8 cellular contexts compared by ENCODE assay signal in the genomic region with DNA sequence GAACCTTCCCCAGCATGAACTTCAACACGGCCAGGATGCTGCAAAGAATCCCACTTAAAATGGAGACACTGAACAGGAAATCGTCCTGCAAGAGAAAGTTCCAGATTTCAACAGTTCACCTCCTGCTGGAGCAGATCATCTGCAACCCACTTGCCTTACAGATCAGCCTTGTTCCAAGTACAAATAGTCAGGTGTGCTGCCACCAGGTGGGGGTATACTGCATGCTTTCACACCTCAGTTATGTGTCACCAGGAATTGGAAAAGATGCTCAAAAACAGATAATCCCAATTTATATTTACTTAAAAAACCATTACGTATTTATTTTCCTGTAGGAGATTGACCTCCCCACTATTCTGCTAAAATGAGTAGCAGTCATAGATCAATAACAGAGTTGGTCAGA.
DNase-seq lines count a peak whose midpoint lies in the region; ATAC-seq and TF ChIP-seq lines count a peak whose summit lies in the region.

No MANE protein-coding gene starts in this region.

- no peak for TF ChIP-seq CTCF in cardiac muscle cell (IDR thresholded peaks at IDR 0.05; ENCODE audit: low read depth, low read length)
- TF ChIP-seq CTCF in esophagus muscularis mucosa (IDR thresholded peaks at IDR 0.05): no peak

- peak; percentile 3 to 59 for DNase-seq in cardiac muscle cell (ENCODE audit: low read depth in 1 of 2, low spot score in 1 of 2)
- no peak for DNase-seq in right cardiac atrium
- DNase-seq in NCI-H2029 treated with DMSO at 0.1 percent for 48 hours (lab: John Stamatoyannopoulos, UW): peak; percentile 38
- peak; percentile 37 for DNase-seq in activated CD4-positive, alpha-beta T cell treated with anti-CD3 and anti-CD28 coated beads, Interleukin-2, amount 50 U/mL, for 1 hour
- peak; percentile 56 for DNase-seq in iPS-NIHi7 (ENCODE audit: extremely low spot score)
- no peak for DNase-seq in CD1c-positive myeloid dendritic cell (ENCODE audit: extremely low spot score)
- DNase-seq in esophagus muscularis mucosa (ENCODE audit: extremely low spot score): no peak

- H3K4me1 ChIP-seq in cardiac muscle cell (ENCODE audit: low read depth) (peaks cover 30% of the 10 kb centered on the region), right cardiac atrium (ENCODE audit: control insufficient read depth, insufficient read depth, low read length) (no peaks in the 10 kb centered on the region), esophagus muscularis mucosa (no peaks in the 10 kb centered on the region)

- no peak for TF ChIP-seq EP300 in esophagus muscularis mucosa (IDR thresholded peaks at IDR 0.05)

- H3K36me3 ChIP-seq in cardiac muscle cell: no peaks in the 10 kb centered on the region
- no peaks in the 10 kb centered on the region for H3K36me3 ChIP-seq in esophagus muscularis mucosa

- H3K4me3 ChIP-seq in cardiac muscle cell (no peak overlapping the region), right cardiac atrium (ENCODE audit: low read length) (no peak overlapping the region), esophagus muscularis mucosa (no peak overlapping the region)

- H3K9me3 ChIP-seq in cardiac muscle cell (ENCODE audit: low read depth): no peaks in the 10 kb centered on the region
- H3K9me3 ChIP-seq in right cardiac atrium (ENCODE audit: control insufficient read depth, low read length): no peaks in the 10 kb centered on the region
- H3K9me3 ChIP-seq in esophagus muscularis mucosa: no peaks in the 10 kb centered on the region

- intact Hi-C loops in right cardiac atrium (cut with DNase I) (loop anchor here in 2 of 4 donors (10.0 kb wide), 2 partner anchors 309 to 429 kb away; no protein-coding TSS in a partner anchor), esophagus muscularis mucosa (cut with DNase I) (no loop called here)

- H3K27me3 ChIP-seq in cardiac muscle cell (no peaks in the 10 kb centered on the region), right cardiac atrium (ENCODE audit: control insufficient read depth, insufficient read depth) (no peaks in the 10 kb centered on the region), esophagus muscularis mucosa (no peaks in the 10 kb centered on the region)

- ATAC-seq in right cardiac atrium (no peak), GM18520 (IDR thresholded peaks at IDR 0.05; ENCODE audit: unreplicated experiment) (no peak)

- H3K27ac ChIP-seq in cardiac muscle cell (no peak overlapping the region), right cardiac atrium (ENCODE audit: low read length) (no peak overlapping the region), esophagus muscularis mucosa (replicated peaks in 1 of 4) (no peak overlapping the region)

- no peak for TF ChIP-seq POLR2A in esophagus muscularis mucosa (IDR thresholded peaks at IDR 0.05; ENCODE audit: low read depth)

- WGBS in right cardiac atrium: 65% methylated on average over 3 of the region's 3 CpGs
- 74% methylated on average over 3 of the region's 3 CpGs for WGBS in esophagus muscularis mucosa

Comparison
In these comparisons a context has a peak if more than half of its experiments do, and no peak if none do; other contexts are left out.
1. DNase-seq: peak in cardiac muscle cell (2 of 2), NCI-H2029 treated with DMSO at 0.1 percent for 48 hours (single experiment), activated CD4-positive, alpha-beta T cell treated with anti-CD3 and anti-CD28 coated beads, Interleukin-2, amount 50 U/mL, for 1 hour (single experiment) and iPS-NIHi7 (single experiment); none in right cardiac atrium (0 of 3), CD1c-positive myeloid dendritic cell (single experiment) and esophagus muscularis mucosa (single experiment).